1 cellular context compared by ENCODE assay signal in genomic region chr9:74282526-74283253, GRCh38.
TF ChIP-seq lines count a peak whose summit lies in the region.

No MANE protein-coding gene starts in this region.

TF ChIP-seq in H1, 55 proteins besides CTCF, POLR2A, EP300 and RAD21:
- TF ChIP-seq SIRT6 (IDR thresholded peaks at IDR 0.05; ENCODE audit: low read length) (no peak), YY1 (IDR thresholded peaks at IDR 0.05; ENCODE audit: low read depth, low read length) (no peak), CHD1 (IDR thresholded peaks at IDR 0.05; ENCODE audit: low read depth, low read length) (no peak), BRCA1 (IDR thresholded peaks at IDR 0.05; ENCODE audit: low read depth, low read length) (no peak), HDAC2 (IDR thresholded peaks at IDR 0.05; ENCODE audit: borderline replicate concordance in 1 of 2, low read depth in 2 of 2, low read length in 2 of 2) (no peak), ZNF274 (IDR thresholded peaks at IDR 0.05; ENCODE audit: borderline replicate concordance, extremely low read depth, low read length) (no peak), TBP (IDR thresholded peaks at IDR 0.05; ENCODE audit: low read depth, low read length) (no peak), POU5F1 (IDR thresholded peaks at IDR 0.05; ENCODE audit: low read depth, low read length) (no peak), RXRA (IDR thresholded peaks at IDR 0.05; ENCODE audit: insufficient read depth, low read depth, low read length) (no peak), KDM4A (IDR thresholded peaks at IDR 0.05; ENCODE audit: low read depth, low read length, severe bottlenecking) (no peak), TCF12 (IDR thresholded peaks at IDR 0.05; ENCODE audit: low read depth, low read length) (no peak), SP2 (IDR thresholded peaks at IDR 0.05; ENCODE audit: low read length) (no peak), SUZ12 (IDR thresholded peaks at IDR 0.05; ENCODE audit: low read length) (no peak), CEBPB (IDR thresholded peaks at IDR 0.05; ENCODE audit: low read depth, low read length) (no peak), GTF2F1 (IDR thresholded peaks at IDR 0.05; ENCODE audit: borderline replicate concordance, low read depth, low read length) (no peak), ATF2 (IDR thresholded peaks at IDR 0.05; ENCODE audit: low read length) (no peak), CHD2 (IDR thresholded peaks at IDR 0.05; ENCODE audit: low read length) (no peak)
